ENCODE assay signal across 17 cellular contexts in the genomic region with DNA sequence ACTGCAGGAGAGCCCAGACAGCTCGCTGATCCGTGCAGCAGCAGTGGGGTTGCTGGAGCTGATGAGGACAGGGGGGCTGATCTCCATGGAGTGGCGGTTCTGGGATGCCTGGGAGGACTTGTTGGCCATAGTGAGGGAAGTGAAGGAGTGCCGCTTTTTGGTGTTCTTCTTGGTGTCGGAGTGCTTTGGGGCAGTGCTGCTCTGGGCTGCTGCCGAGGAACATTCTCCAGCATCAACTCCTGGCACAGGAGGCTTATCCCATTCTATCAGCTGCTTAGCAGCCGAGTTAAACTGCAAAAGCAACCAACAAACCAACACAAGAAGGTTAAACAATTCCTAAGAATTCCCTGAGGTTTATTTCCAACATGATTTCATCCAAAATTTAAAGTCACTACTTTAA.
"Had no signal": no experiment of that assay in that cellular context is flagged by ENCODE, and none has a peak within 500 bp of the region (broad histone marks: within the 10 kb centered on the region; RNA-seq: fewer than 3 reads in every experiment).

No MANE protein-coding gene starts in this region.

- H3K9me3 Mint-ChIP-seq: activated CD4-positive, alpha-beta memory T cell treated with anti-CD3 and anti-CD28 coated beads for 36 hours; activated T-cell treated with anti-CD3 and anti-CD28 coated beads, Interleukin-2, amount 50 U/mL, for 4 hours; effector memory CD8-positive, alpha-beta T cell; naive thymus-derived CD4-positive, alpha-beta T cell had no signal

- H3K4me1 ChIP-seq: colonic mucosa, spleen had no signal

- H2AFZ ChIP-seq: hepatocyte had no signal

- H3K4me3 Mint-ChIP-seq: activated CD4-positive, alpha-beta memory T cell treated with anti-CD3 and anti-CD28 coated beads for 36 hours; activated naive CD8-positive, alpha-beta T cell; activated T-cell treated with anti-CD3 and anti-CD28 coated beads, Interleukin-2, amount 50 U/mL, for 4 hours; effector memory CD8-positive, alpha-beta T cell; naive thymus-derived CD4-positive, alpha-beta T cell had no signal

- H3K27me3 Mint-ChIP-seq: activated naive CD8-positive, alpha-beta T cell had no signal

- H3K27me3 ChIP-seq: colonic mucosa, hepatocyte, spleen, vagina had no signal

- ATAC-seq: activated T-cell treated with anti-CD3 and anti-CD28 coated beads, Interleukin-2, amount 50 U/mL, for 4 hours; effector memory CD8-positive, alpha-beta T cell; lower lobe of right lung; naive thymus-derived CD4-positive, alpha-beta T cell; sciatic nerve had no signal

- H3K27ac Mint-ChIP-seq: activated CD4-positive, alpha-beta memory T cell treated with anti-CD3 and anti-CD28 coated beads for 36 hours; activated naive CD8-positive, alpha-beta T cell; effector memory CD8-positive, alpha-beta T cell; naive thymus-derived CD4-positive, alpha-beta T cell had no signal

- DNase-seq: activated CD4-positive, alpha-beta memory T cell treated with anti-CD3 and anti-CD28 coated beads for 36 hours; activated effector memory CD4-positive, alpha-beta T cell treated with anti-CD3 and anti-CD28 coated beads, Interleukin-2, amount 50 U/mL, for 16 hours; activated T-cell treated with anti-CD3 and anti-CD28 coated beads, Interleukin-2, amount 50 U/mL, for 4 hours; colonic mucosa; effector memory CD8-positive, alpha-beta T cell; erythroblast; kidney glomerular epithelial cell; lower lobe of right lung; naive thymus-derived CD4-positive, alpha-beta T cell; spleen; stimulated activated CD4-positive, alpha-beta T cell treated with anti-CD3 and anti-CD28 coated beads, Interleukin-1b, Interleukin-23, amount 100 ng/mL, for 48 hours; stimulated activated naive CD4-positive, alpha-beta T cell; T-helper 9 cell had no signal

- H3K36me3 Mint-ChIP-seq: activated CD4-positive, alpha-beta memory T cell treated with anti-CD3 and anti-CD28 coated beads for 36 hours; activated naive CD8-positive, alpha-beta T cell; naive thymus-derived CD4-positive, alpha-beta T cell had no signal

- H3K27ac ChIP-seq: colonic mucosa, hepatocyte, lower lobe of right lung, spleen, vagina had no signal

- H3K9me3 ChIP-seq: colonic mucosa, lower lobe of right lung, spleen, vagina had no signal

- H3K4me2 ChIP-seq: hepatocyte had no signal

- H3K36me3 ChIP-seq: colonic mucosa had no signal

- H3K4me3 ChIP-seq: colonic mucosa, hepatocyte, lower lobe of right lung, spleen, vagina had no signal
